In the genomic region with DNA sequence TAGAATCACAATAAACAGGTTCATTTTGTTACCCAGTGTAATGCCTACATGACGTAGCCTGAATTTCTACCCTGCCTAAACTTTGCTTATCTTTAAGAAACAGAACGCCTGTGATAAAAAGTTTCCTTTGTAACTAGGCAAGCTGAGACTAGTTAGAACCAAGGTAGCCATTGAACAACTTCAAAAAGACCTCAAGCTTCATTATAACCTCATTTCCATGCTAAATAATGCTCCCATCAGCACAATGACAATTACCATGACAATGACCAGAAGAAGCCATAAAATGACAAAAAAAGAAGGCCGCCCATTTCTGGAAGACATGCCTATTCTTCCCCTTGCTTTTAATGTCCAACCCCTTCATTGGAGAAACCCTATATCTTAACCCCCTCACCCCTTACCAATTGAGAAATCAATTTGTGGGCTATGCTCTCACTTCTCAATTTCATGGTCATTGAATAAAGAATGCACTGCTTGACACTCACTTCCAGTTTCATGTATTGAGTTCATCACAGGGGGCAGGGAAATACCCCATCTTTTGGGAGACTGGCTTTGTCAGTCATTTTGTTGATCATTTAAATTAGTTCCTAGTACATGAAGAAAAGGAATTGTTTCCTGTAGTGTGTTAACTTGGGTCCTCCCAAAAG, we compare ENCODE assay signal across 1 cellular context.
TF ChIP-seq lines count a peak whose summit lies in the region.

No MANE protein-coding gene starts in this region.

TF ChIP-seq in GM12878, 131 proteins besides CTCF, POLR2A, EP300 and RAD21 (continued from another document and continues in another):
- TF ChIP-seq MYB (IDR thresholded peaks at IDR 0.05; ENCODE audit: borderline replicate concordance, low read depth, low read length) (no peak), POLR2AphosphoS2 (IDR thresholded peaks at IDR 0.05; ENCODE audit: low read depth, low read length) (no peak), BHLHE40 (IDR thresholded peaks at IDR 0.05; ENCODE audit: borderline replicate concordance in 1 of 2, low read depth in 2 of 2, low read length in 1 of 2) (peak; percentile 37 to 48; a peak in 2 of 4 replicates), LARP7 (IDR thresholded peaks at IDR 0.05) (no peak), BACH1 (IDR thresholded peaks at IDR 0.05; ENCODE audit: borderline replicate concordance) (no peak), POLR2AphosphoS5 (IDR thresholded peaks at IDR 0.05; ENCODE audit: low read length) (no peak), IRF5 (IDR thresholded peaks at IDR 0.05; ENCODE audit: borderline replicate concordance) (no peak), STAT3 (IDR thresholded peaks at IDR 0.05; ENCODE audit: low read depth, low read length) (no peak), HDAC2 (IDR thresholded peaks at IDR 0.05) (no peak), TBL1XR1 (IDR thresholded peaks at IDR 0.05; ENCODE audit: low read depth, low read length) (no peak; the same call in 1 of the 2 replicates), ETV6 (conservative IDR thresholded peaks at IDR 0.05 in 1 of 2, IDR thresholded peaks at IDR 0.05 in 1 of 2; ENCODE audit: borderline replicate concordance in 1 of 2, low read depth in 1 of 2) (peak in 1 of 2 experiments; percentile 58; a peak in 1 of 4 replicates), HDAC6 (IDR thresholded peaks at IDR 0.05; ENCODE audit: unreplicated experiment) (no peak), BRCA1 (IDR thresholded peaks at IDR 0.05; ENCODE audit: low read depth, low read length) (no peak), ZBTB11 (CRISPR knock-in tag; IDR thresholded peaks at IDR 0.05) (no peak), WRNIP1 (IDR thresholded peaks at IDR 0.05; ENCODE audit: borderline replicate concordance, low read depth, low read length) (no peak), PML (IDR thresholded peaks at IDR 0.05; ENCODE audit: low read length) (no peak), SKIL (IDR thresholded peaks at IDR 0.05; ENCODE audit: low read depth, poor library complexity, severe bottlenecking) (no peak), PAX8 (IDR thresholded peaks at IDR 0.05) (no peak), ZNF24 (IDR thresholded peaks at IDR 0.05) (0 out of 2 replicates have a peak, but pooled peaks have one; percentile 42), BMI1 (IDR thresholded peaks at IDR 0.05; ENCODE audit: borderline replicate concordance) (peak; percentile 45; the same call in 1 of the 2 replicates), BCL3 (IDR thresholded peaks at IDR 0.05; ENCODE audit: borderline replicate concordance, insufficient read depth, low read depth, low read length, poor library complexity, severe bottlenecking) (no peak), CHD4 (IDR thresholded peaks at IDR 0.05) (no peak), PAX5 (IDR thresholded peaks at IDR 0.05; ENCODE audit: borderline replicate concordance, low read depth, low read length) (peak; percentile 72; the same call in 1 of the 2 replicates)
- TF ChIP-seq, protein P1, sequence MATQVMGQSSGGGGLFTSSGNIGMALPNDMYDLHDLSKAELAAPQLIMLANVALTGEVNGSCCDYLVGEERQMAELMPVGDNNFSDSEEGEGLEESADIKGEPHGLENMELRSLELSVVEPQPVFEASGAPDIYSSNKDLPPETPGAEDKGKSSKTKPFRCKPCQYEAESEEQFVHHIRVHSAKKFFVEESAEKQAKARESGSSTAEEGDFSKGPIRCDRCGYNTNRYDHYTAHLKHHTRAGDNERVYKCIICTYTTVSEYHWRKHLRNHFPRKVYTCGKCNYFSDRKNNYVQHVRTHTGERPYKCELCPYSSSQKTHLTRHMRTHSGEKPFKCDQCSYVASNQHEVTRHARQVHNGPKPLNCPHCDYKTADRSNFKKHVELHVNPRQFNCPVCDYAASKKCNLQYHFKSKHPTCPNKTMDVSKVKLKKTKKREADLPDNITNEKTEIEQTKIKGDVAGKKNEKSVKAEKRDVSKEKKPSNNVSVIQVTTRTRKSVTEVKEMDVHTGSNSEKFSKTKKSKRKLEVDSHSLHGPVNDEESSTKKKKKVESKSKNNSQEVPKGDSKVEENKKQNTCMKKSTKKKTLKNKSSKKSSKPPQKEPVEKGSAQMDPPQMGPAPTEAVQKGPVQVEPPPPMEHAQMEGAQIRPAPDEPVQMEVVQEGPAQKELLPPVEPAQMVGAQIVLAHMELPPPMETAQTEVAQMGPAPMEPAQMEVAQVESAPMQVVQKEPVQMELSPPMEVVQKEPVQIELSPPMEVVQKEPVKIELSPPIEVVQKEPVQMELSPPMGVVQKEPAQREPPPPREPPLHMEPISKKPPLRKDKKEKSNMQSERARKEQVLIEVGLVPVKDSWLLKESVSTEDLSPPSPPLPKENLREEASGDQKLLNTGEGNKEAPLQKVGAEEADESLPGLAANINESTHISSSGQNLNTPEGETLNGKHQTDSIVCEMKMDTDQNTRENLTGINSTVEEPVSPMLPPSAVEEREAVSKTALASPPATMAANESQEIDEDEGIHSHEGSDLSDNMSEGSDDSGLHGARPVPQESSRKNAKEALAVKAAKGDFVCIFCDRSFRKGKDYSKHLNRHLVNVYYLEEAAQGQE (IDR thresholded peaks at IDR 0.05; ENCODE audit: low read depth, low read length): no peak
- TF ChIP-seq, protein P2, sequence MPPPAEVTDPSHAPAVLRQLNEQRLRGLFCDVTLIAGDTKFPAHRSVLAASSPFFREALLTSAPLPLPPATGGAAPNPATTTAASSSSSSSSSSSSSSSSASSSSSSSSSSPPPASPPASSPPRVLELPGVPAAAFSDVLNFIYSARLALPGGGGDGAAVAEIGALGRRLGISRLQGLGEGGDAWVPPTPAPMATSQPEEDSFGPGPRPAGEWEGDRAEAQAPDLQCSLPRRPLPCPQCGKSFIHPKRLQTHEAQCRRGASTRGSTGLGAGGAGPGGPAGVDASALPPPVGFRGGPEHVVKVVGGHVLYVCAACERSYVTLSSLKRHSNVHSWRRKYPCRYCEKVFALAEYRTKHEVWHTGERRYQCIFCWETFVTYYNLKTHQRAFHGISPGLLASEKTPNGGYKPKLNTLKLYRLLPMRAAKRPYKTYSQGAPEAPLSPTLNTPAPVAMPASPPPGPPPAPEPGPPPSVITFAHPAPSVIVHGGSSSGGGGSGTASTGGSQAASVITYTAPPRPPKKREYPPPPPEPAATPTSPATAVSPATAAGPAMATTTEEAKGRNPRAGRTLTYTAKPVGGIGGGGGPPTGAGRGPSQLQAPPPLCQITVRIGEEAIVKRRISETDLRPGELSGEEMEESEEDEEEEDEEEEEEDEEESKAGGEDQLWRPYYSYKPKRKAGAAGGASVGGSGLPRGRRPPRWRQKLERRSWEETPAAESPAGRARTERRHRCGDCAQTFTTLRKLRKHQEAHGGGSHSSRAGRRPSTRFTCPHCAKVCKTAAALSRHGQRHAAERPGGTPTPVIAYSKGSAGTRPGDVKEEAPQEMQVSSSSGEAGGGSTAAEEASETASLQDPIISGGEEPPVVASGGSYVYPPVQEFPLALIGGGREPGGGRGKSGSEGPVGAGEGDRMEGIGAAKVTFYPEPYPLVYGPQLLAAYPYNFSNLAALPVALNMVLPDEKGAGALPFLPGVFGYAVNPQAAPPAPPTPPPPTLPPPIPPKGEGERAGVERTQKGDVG (CRISPR knock-in tag; IDR thresholded peaks at IDR 0.05): no peak
- TF ChIP-seq, protein P3, sequence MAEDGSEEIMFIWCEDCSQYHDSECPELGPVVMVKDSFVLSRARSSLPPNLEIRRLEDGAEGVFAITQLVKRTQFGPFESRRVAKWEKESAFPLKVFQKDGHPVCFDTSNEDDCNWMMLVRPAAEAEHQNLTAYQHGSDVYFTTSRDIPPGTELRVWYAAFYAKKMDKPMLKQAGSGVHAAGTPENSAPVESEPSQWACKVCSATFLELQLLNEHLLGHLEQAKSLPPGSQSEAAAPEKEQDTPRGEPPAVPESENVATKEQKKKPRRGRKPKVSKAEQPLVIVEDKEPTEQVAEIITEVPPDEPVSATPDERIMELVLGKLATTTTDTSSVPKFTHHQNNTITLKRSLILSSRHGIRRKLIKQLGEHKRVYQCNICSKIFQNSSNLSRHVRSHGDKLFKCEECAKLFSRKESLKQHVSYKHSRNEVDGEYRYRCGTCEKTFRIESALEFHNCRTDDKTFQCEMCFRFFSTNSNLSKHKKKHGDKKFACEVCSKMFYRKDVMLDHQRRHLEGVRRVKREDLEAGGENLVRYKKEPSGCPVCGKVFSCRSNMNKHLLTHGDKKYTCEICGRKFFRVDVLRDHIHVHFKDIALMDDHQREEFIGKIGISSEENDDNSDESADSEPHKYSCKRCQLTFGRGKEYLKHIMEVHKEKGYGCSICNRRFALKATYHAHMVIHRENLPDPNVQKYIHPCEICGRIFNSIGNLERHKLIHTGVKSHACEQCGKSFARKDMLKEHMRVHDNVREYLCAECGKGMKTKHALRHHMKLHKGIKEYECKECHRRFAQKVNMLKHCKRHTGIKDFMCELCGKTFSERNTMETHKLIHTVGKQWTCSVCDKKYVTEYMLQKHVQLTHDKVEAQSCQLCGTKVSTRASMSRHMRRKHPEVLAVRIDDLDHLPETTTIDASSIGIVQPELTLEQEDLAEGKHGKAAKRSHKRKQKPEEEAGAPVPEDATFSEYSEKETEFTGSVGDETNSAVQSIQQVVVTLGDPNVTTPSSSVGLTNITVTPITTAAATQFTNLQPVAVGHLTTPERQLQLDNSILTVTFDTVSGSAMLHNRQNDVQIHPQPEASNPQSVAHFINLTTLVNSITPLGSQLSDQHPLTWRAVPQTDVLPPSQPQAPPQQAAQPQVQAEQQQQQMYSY (CRISPR knock-in tag; IDR thresholded peaks at IDR 0.05): no peak
- TF ChIP-seq, protein P4, sequence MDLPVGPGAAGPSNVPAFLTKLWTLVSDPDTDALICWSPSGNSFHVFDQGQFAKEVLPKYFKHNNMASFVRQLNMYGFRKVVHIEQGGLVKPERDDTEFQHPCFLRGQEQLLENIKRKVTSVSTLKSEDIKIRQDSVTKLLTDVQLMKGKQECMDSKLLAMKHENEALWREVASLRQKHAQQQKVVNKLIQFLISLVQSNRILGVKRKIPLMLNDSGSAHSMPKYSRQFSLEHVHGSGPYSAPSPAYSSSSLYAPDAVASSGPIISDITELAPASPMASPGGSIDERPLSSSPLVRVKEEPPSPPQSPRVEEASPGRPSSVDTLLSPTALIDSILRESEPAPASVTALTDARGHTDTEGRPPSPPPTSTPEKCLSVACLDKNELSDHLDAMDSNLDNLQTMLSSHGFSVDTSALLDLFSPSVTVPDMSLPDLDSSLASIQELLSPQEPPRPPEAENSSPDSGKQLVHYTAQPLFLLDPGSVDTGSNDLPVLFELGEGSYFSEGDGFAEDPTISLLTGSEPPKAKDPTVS (IDR thresholded peaks at IDR 0.05; ENCODE audit: low read depth, low read length): no peak
